In genomic region chr13:27792393-27793218, GRCh38 we compare ENCODE assay signal across 8 cellular contexts. TPM values are rescaled to one million over a fixed set of nuclear protein-coding genes. Genes with fewer than 3 reads are reported as not detected.
DNase-seq lines count a peak whose midpoint lies in the region; ATAC-seq and TF ChIP-seq lines count a peak whose summit lies in the region.

Gene GSX1, plus strand, starts transcription at chr13:27792483. Its CDS starts 208 bp downstream, at chr13:27792691.

- peaks cover 0 to 4% (median 0%) of the 10 kb centered on the region in 3 donors for H3K36me3 Mint-ChIP-seq in immature natural killer cell

- no peak within 1 kb of the TSS for H3K27ac ChIP-seq in brain microvascular endothelial cell

- ATAC-seq in HG03342 (IDR thresholded peaks at IDR 0.05; ENCODE audit: unreplicated experiment) = no peak

- in situ Hi-C loops in brain microvascular endothelial cell (cut with HindIII; ENCODE audit: low pct_ligation_motif_present, low sequenced_read_pairs) = no loop called here

- H3K4me3 ChIP-seq in brain microvascular endothelial cell (ENCODE audit: low read depth, low read length) = peak within 1 kb of the TSS; percentile 5
- H3K4me3 ChIP-seq in skeletal muscle satellite cell (ENCODE audit: low read length) = peak within 1 kb of the TSS; percentile 51

- peaks cover 11 to 57% (median 47%) of the 10 kb centered on the region in 3 donors for H3K27me3 Mint-ChIP-seq in immature natural killer cell (ENCODE audit: low read depth in 3 of 3)

- no peak within 1 kb of the TSS for H3K9ac ChIP-seq in skeletal muscle satellite cell (ENCODE audit: low read depth, low read length)

- peaks cover 6% of the 10 kb centered on the region for H3K4me1 ChIP-seq in skeletal muscle satellite cell (ENCODE audit: control insufficient read depth, insufficient read depth, low read length)

- H3K36me3 ChIP-seq in brain microvascular endothelial cell (replicated peaks) (no peaks in the 10 kb centered on the region), skeletal muscle satellite cell (ENCODE audit: insufficient read depth, low read length) (no peaks in the 10 kb centered on the region)

- H3K27me3 ChIP-seq in brain microvascular endothelial cell (replicated peaks) (peaks cover 94% of the 10 kb centered on the region), skeletal muscle satellite cell (ENCODE audit: control insufficient read depth, insufficient read depth, low read length) (peaks cover 93% of the 10 kb centered on the region)

- peak within 1 kb of the TSS; percentile 78 to 91 (median 87) for H3K4me3 Mint-ChIP-seq in immature natural killer cell

- H3K9me3 ChIP-seq in skeletal muscle satellite cell (replicated peaks; ENCODE audit: low read length) = no peaks in the 10 kb centered on the region

- TF ChIP-seq CTCF in GM20000 (IDR thresholded peaks at IDR 0.05; ENCODE audit: extremely low read depth, missing control alignments) = no peak
- TF ChIP-seq CTCF in brain microvascular endothelial cell (IDR thresholded peaks at IDR 0.05; ENCODE audit: low read depth, low read length, missing control alignments) = no peak

- DNase-seq in GM20000 (ENCODE audit: low spot score) (peak; percentile 79), RPMI8226 (peak; percentile 54), brain microvascular endothelial cell (peak; percentile 51), immature natural killer cell (peak; percentile 23 to 33 (median 28)), DMS153 treated with DMSO at 0.1 percent for 48 hours (lab: John Stamatoyannopoulos, UW; ENCODE audit: unreplicated experiment) (no peak), NCI-H1092 (lab: John Stamatoyannopoulos, UW) (no peak)

- peak within 1 kb of the TSS; percentile 75 for H3K4me2 ChIP-seq in skeletal muscle satellite cell (ENCODE audit: low read length)

- peaks cover 0 to 15% (median 0%) of the 10 kb centered on the region in 6 donors for H3K9me3 Mint-ChIP-seq in immature natural killer cell

- H3K27ac Mint-ChIP-seq in immature natural killer cell = no peak within 1 kb of the TSS

- H3K4me1 Mint-ChIP-seq in immature natural killer cell = peaks cover 35% of the 10 kb centered on the region in 2 donors

RNA-seq across cellular contexts. Expression of gene GSX1, which starts in this region (rescaled TPM):
- not detected for polyA plus RNA-seq in immature natural killer cell
- total RNA-seq in skeletal muscle satellite cell (2012; rRNA removed) = not detected in 2 replicates

Comparison
In these comparisons a context has a peak if more than half of its experiments do, and no peak if none do; other contexts are left out.
1. Peak in DNase-seq in immature natural killer cell; RNA of the gene not detected or under 1 TPM.
2. DNase-seq: peak in GM20000 (single experiment), RPMI8226 (single experiment) and brain microvascular endothelial cell (single experiment); none in DMS153 treated with DMSO at 0.1 percent for 48 hours (single experiment) and NCI-H1092 (single experiment).